Comparison of ENCODE assay signal across 2 cellular contexts in genomic region chr7:55072251-55072650, GRCh38.
TF ChIP-seq lines count a peak whose summit lies in the region.

No MANE protein-coding gene starts in this region.

TF ChIP-seq in SK-N-SH, 30 proteins besides CTCF, POLR2A, EP300 and RAD21 (continued from another document):
- TF ChIP-seq, protein P1, sequence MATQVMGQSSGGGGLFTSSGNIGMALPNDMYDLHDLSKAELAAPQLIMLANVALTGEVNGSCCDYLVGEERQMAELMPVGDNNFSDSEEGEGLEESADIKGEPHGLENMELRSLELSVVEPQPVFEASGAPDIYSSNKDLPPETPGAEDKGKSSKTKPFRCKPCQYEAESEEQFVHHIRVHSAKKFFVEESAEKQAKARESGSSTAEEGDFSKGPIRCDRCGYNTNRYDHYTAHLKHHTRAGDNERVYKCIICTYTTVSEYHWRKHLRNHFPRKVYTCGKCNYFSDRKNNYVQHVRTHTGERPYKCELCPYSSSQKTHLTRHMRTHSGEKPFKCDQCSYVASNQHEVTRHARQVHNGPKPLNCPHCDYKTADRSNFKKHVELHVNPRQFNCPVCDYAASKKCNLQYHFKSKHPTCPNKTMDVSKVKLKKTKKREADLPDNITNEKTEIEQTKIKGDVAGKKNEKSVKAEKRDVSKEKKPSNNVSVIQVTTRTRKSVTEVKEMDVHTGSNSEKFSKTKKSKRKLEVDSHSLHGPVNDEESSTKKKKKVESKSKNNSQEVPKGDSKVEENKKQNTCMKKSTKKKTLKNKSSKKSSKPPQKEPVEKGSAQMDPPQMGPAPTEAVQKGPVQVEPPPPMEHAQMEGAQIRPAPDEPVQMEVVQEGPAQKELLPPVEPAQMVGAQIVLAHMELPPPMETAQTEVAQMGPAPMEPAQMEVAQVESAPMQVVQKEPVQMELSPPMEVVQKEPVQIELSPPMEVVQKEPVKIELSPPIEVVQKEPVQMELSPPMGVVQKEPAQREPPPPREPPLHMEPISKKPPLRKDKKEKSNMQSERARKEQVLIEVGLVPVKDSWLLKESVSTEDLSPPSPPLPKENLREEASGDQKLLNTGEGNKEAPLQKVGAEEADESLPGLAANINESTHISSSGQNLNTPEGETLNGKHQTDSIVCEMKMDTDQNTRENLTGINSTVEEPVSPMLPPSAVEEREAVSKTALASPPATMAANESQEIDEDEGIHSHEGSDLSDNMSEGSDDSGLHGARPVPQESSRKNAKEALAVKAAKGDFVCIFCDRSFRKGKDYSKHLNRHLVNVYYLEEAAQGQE (IDR thresholded peaks at IDR 0.05; ENCODE audit: low read depth, low read length): no peak
- no peak for TF ChIP-seq NRF1 (IDR thresholded peaks at IDR 0.05; ENCODE audit: low read depth, low read length)
- no peak for TF ChIP-seq ELF1 (IDR thresholded peaks at IDR 0.05)
- TF ChIP-seq SMC3 (IDR thresholded peaks at IDR 0.05; ENCODE audit: low read depth, low read length): no peak
- TF ChIP-seq RXRA (IDR thresholded peaks at IDR 0.05; ENCODE audit: borderline replicate concordance, low read depth): no peak
- TF ChIP-seq RCOR1 (IDR thresholded peaks at IDR 0.05; ENCODE audit: low read length): no peak
- no peak for TF ChIP-seq USF2 (IDR thresholded peaks at IDR 0.05; ENCODE audit: borderline replicate concordance, low read depth, low read length)
- TF ChIP-seq FOXJ3 (CRISPR knock-in tag; IDR thresholded peaks at IDR 0.05): no peak
- no peak for TF ChIP-seq SIN3A (IDR thresholded peaks at IDR 0.05; ENCODE audit: borderline replicate concordance, low read depth, low read length)
- TF ChIP-seq RFX5 (IDR thresholded peaks at IDR 0.05; ENCODE audit: low read length): no peak

TF ChIP-seq in SK-N-SH treated with all-trans-retinoic acid at 6 μM for 48 hours, 23 proteins besides CTCF, POLR2A, EP300 and RAD21 (continued from another document):
- TF ChIP-seq TSHZ2 (CRISPR knock-in tag; IDR thresholded peaks at IDR 0.05): no peak
- TF ChIP-seq ISL1 (CRISPR knock-in tag; IDR thresholded peaks at IDR 0.05): no peak
- no peak for TF ChIP-seq OSR1 (CRISPR knock-in tag; IDR thresholded peaks at IDR 0.05)
- TF ChIP-seq TOX (CRISPR knock-in tag; IDR thresholded peaks at IDR 0.05; ENCODE audit: borderline replicate concordance): no peak
- TF ChIP-seq ZNF70 (CRISPR knock-in tag; IDR thresholded peaks at IDR 0.05): no peak
- no peak for TF ChIP-seq BACH2 (CRISPR knock-in tag; IDR thresholded peaks at IDR 0.05; ENCODE audit: borderline replicate concordance)
- no peak for TF ChIP-seq ZNF565 (CRISPR knock-in tag; conservative IDR thresholded peaks at IDR 0.05; ENCODE audit: low read depth)
- no peak for TF ChIP-seq ESRRG (CRISPR knock-in tag; IDR thresholded peaks at IDR 0.05)
- TF ChIP-seq CSDC2 (CRISPR knock-in tag; IDR thresholded peaks at IDR 0.05): no peak
- TF ChIP-seq PATZ1 (CRISPR knock-in tag; IDR thresholded peaks at IDR 0.05; ENCODE audit: borderline replicate concordance): no peak
- no peak for TF ChIP-seq ZFP3 (CRISPR knock-in tag; IDR thresholded peaks at IDR 0.05)
- no peak for TF ChIP-seq PPARA (CRISPR knock-in tag; IDR thresholded peaks at IDR 0.05; ENCODE audit: borderline replicate concordance)
- TF ChIP-seq ZFP30 (CRISPR knock-in tag; IDR thresholded peaks at IDR 0.05): no peak
